In the genomic region with DNA sequence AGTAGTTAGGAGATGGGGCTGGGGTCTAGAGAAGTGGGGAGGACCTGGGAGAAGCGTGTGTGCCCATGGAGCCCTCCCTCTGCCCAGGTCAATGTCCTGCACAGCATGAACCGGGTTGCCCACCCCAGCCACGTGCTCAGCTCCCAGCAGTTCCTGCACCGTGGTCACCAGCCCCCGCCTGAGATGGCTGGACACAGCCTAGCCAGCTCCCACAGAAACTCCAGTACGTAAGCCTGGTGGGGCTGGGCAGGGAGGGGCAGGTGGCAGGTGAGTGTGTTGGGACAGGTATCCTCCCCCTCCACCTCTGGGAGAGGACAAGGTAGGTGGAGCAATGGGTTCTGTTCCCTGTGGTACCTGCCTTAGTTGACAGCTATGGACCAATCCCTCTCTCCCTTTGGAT, we compare ENCODE assay signal across 29 cellular contexts. TPM values are rescaled to one million over a fixed set of nuclear protein-coding genes. Genes with fewer than 3 reads are reported as not detected.
"Had no signal": no experiment of that assay in that cellular context is flagged by ENCODE, and none has a peak within 500 bp of the region (broad histone marks: within the 10 kb centered on the region; RNA-seq: fewer than 3 reads in every experiment).

No MANE protein-coding gene starts in this region.

- H2AFZ ChIP-seq: neural progenitor cell had no signal

- DNase-seq: caudate nucleus; cerebellar nuclear complex; cortex of kidney; effector CD4-positive, alpha-beta T cell; foreskin melanocyte; glutamatergic neuron; heart right ventricle; hippocampal formation; islet precursor cell; mesenchymal stem cell; midbrain; naive thymus-derived CD4-positive, alpha-beta T cell; psoas muscle; stimulated activated CD4-positive, alpha-beta T cell treated with anti-CD3 and anti-CD28 coated beads, Interleukin-2, amount 100 ng/mL, for 24 hours; stimulated activated CD4-positive, alpha-beta T cell treated with anti-CD3 and anti-CD28 coated beads, Interleukin-4, amount 100 ng/mL, for 24 hours; stimulated activated naive CD4-positive, alpha-beta T cell treated with Interleukin-2 at 50 U/mL for 16 hours; stomach; substantia nigra; testis; tibial artery; uterus had no signal

- H3K9me3 ChIP-seq: heart right ventricle, psoas muscle, stomach, testis, tibial artery, uterus had no signal

- H3K27me3 ChIP-seq: heart right ventricle, neural progenitor cell, stomach, testis, tibial artery, uterus had no signal

- H3K36me3 ChIP-seq: neural progenitor cell, uterus had no signal

- ATAC-seq: esophagus mucosa; naive thymus-derived CD4-positive, alpha-beta T cell; psoas muscle; stimulated activated effector memory CD8-positive, alpha-beta T cell treated with anti-CD3 and anti-CD28 coated beads, Interleukin-12 subunit alpha, Interleukin-12 subunit beta, amount 100 ng/mL, for 72 hours had no signal

- H3K9ac ChIP-seq: neural progenitor cell had no signal

- H3K4me1 ChIP-seq: heart right ventricle, neural progenitor cell, psoas muscle, stomach, testis, uterus had no signal

- H3K4me3 ChIP-seq: heart right ventricle, neural progenitor cell, psoas muscle, stomach, testis, tibial artery, uterus had no signal

- H3K4me2 ChIP-seq: neural progenitor cell had no signal

- H3K27ac ChIP-seq: epithelial cell of prostate, heart right ventricle, neural progenitor cell, psoas muscle, stomach, testis, tibial artery, uterus had no signal

RNA-seq across cellular contexts. Expression of gene RBP5, which starts 22.2 kb away (rescaled TPM):
- total RNA-seq: fibroblast of lung, lung microvascular endothelial cell, osteoblast, skeletal muscle tissue, stomach had no signal
- polyA plus RNA-seq: fibroblast of lung; naive thymus-derived CD4-positive, alpha-beta T cell had no signal
